1 cellular context compared by ENCODE assay signal in genomic region chr18:35972197-35973000, GRCh38.
A peak's percentile ranks its signal among the peaks of the same experiment; 100 is the strongest.
TF ChIP-seq lines count a peak whose summit lies in the region.

Gene RMP24 (plus strand): TSS chr18:35972679.

TF ChIP-seq in HCT116, 20 proteins besides CTCF, POLR2A, EP300 and RAD21 (continued from another document):
- no peak for TF ChIP-seq REST (IDR thresholded peaks at IDR 0.05; ENCODE audit: low read depth)
- TF ChIP-seq SP1 (IDR thresholded peaks at IDR 0.05; ENCODE audit: low read depth) = peak; percentile 81
- peak; percentile 78 for TF ChIP-seq YY1 (IDR thresholded peaks at IDR 0.05; ENCODE audit: extremely low read depth, insufficient replicate concordance, low read depth, low read length)
- TF ChIP-seq SRF (IDR thresholded peaks at IDR 0.05; ENCODE audit: low read depth) = peak; percentile 85
- TF ChIP-seq EZH2phosphoT487 (IDR thresholded peaks at IDR 0.05; ENCODE audit: borderline replicate concordance) = no peak
- TF ChIP-seq ZFX (IDR thresholded peaks at IDR 0.05) = peak; percentile 81
- peak; percentile 62 for TF ChIP-seq SIN3A (IDR thresholded peaks at IDR 0.05; ENCODE audit: low read depth)
- TF ChIP-seq CBX3 (IDR thresholded peaks at IDR 0.05; ENCODE audit: low read depth) = peak; percentile 98
- no peak for TF ChIP-seq ZNF274 (IDR thresholded peaks at IDR 0.05; ENCODE audit: low read depth, low read length)
- TF ChIP-seq ATF3 (IDR thresholded peaks at IDR 0.05) = no peak
TF ChIP-seq in HCT116: peak in this region for 11.
